Comparison of ENCODE assay signal across 21 cellular contexts in genomic region chr16:89599902-89600301, GRCh38. TPM values are rescaled to one million over a fixed set of nuclear protein-coding genes. Genes with fewer than 3 reads are reported as not detected.
"Had no signal": no experiment of that assay in that cellular context is flagged by ENCODE, and none has a peak within 500 bp of the region (broad histone marks: within the 10 kb centered on the region; RNA-seq: fewer than 3 reads in every experiment).

No MANE protein-coding gene starts in this region.

- H3K36me3 ChIP-seq: esophagus muscularis mucosa, left ventricle myocardium inferior, neutrophil, uterus had no signal

- H3K4me3 ChIP-seq: esophagus muscularis mucosa, left ventricle myocardium inferior, lung, mucosa of descending colon, skin epidermis, uterus had no signal

- DNase-seq: activated CD4-positive, CD25-positive, alpha-beta regulatory T cell; amygdala; central memory CD4-positive, alpha-beta T cell; left ventricle myocardium inferior; substantia nigra; T-helper 17 cell; uterus had no signal

- H3K9me3 ChIP-seq: esophagus muscularis mucosa, left ventricle myocardium inferior, mucosa of descending colon, neutrophil, uterus had no signal

- H3K4me1 ChIP-seq: foreskin keratinocyte, uterus had no signal

- ATAC-seq: natural killer cell treated with Interleukin-12 subunit alpha and Interleukin-12 subunit beta and Interleukin-15 and Interleukin-18, amount 100 ng/mL, for 72 hours had no signal

- H3K27me3 ChIP-seq: foreskin keratinocyte, uterus had no signal

- H3K27ac ChIP-seq: esophagus muscularis mucosa, foreskin keratinocyte, left ventricle myocardium inferior, neutrophil, uterus had no signal

RNA-seq across cellular contexts. Expression of gene DPEP1, which starts 13.5 kb away (rescaled TPM):
- total RNA-seq: activated CD4-positive, alpha-beta T cell treated with anti-CD3 and anti-CD28 coated beads for 36 hours; activated CD8-positive, alpha-beta memory T cell treated with anti-CD3 and anti-CD28 coated beads, Interleukin-2, amount 10 ng/mL, durations not matched to agents 7 days and 5 days; activated CD8-positive, alpha-beta T cell treated with anti-CD3 and anti-CD28 coated beads, Interleukin-2, amount 10 ng/mL, durations not matched to agents 7 days and 5 days; activated T-helper 2 cell treated with anti-CD3 and anti-CD28 coated beads, Interferon-gamma antibody, Interleukin-2, Interleukin-4, amounts not matched to agents 10 μg/mL and 5 μg/mL and 100 μg/mL, durations not matched to agents 14 hours and 24 hours and 36 hours; foreskin keratinocyte; left ventricle myocardium inferior; myocyte; natural killer cell treated with Interleukin-12 subunit alpha and Interleukin-12 subunit beta and Interleukin-15 and Interleukin-18, amount 100 ng/mL, for 72 hours; osteocyte; sciatic nerve; T-helper 17 cell had no signal
- polyA plus RNA-seq: foreskin keratinocyte had no signal

RNA-seq across cellular contexts. Expression of gene CPNE7, which starts 24.3 kb away (rescaled TPM):
- total RNA-seq: left ventricle myocardium inferior, sciatic nerve had no signal
